ENCODE assay signal across 1 cellular context in the genomic region with DNA sequence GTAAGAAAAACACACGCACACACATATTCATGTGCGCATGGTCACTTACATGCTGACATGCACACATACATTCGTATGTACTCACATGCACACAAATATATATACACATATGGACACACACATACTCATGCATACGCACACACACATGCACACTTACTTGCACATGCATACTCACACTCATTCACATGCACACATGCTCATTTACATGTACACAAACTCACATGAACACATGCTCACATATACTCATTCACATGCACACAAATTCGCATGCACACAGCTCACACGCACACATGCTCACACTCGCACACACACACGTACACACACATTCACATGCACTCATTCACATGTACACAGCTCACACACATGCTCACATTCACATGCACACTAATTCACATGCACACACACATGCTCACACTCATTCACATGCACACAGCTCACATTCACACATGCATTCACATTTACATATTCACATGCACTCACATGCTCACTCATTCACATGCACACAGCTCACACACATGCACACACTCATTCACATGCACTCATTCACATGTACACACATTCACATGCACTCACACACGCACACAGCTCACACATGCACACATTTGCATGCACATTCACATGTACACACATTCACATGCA.
A peak's percentile ranks its signal among the peaks of the same experiment; 100 is the strongest.
TF ChIP-seq lines count a peak whose summit lies in the region.

No MANE protein-coding gene starts in this region.

TF ChIP-seq in HepG2, 621 proteins besides CTCF, POLR2A, EP300 and RAD21 (continued from another document):
- TF ChIP-seq ZNF597 (CRISPR knock-in tag; IDR thresholded peaks at IDR 0.05) (no peak), MNT (IDR thresholded peaks at IDR 0.05) (peak; percentile 92), HNRNPL (IDR thresholded peaks at IDR 0.05; ENCODE audit: low read depth, low read length) (no peak), ZSCAN5A (CRISPR knock-in tag; IDR thresholded peaks at IDR 0.05; ENCODE audit: borderline replicate concordance) (no peak), E2F5 (CRISPR knock-in tag; conservative IDR thresholded peaks at IDR 0.05) (no peak), ZBTB26 (CRISPR knock-in tag; IDR thresholded peaks at IDR 0.05; ENCODE audit: borderline replicate concordance) (no peak), ARID3A (IDR thresholded peaks at IDR 0.05; ENCODE audit: low read depth, low read length) (no peak), ZFP41 (CRISPR knock-in tag; IDR thresholded peaks at IDR 0.05; ENCODE audit: borderline replicate concordance) (no peak), TSC22D2 (CRISPR knock-in tag; IDR thresholded peaks at IDR 0.05; ENCODE audit: borderline replicate concordance) (no peak)
